Comparison of ENCODE assay signal across 8 cellular contexts in the genomic region with DNA sequence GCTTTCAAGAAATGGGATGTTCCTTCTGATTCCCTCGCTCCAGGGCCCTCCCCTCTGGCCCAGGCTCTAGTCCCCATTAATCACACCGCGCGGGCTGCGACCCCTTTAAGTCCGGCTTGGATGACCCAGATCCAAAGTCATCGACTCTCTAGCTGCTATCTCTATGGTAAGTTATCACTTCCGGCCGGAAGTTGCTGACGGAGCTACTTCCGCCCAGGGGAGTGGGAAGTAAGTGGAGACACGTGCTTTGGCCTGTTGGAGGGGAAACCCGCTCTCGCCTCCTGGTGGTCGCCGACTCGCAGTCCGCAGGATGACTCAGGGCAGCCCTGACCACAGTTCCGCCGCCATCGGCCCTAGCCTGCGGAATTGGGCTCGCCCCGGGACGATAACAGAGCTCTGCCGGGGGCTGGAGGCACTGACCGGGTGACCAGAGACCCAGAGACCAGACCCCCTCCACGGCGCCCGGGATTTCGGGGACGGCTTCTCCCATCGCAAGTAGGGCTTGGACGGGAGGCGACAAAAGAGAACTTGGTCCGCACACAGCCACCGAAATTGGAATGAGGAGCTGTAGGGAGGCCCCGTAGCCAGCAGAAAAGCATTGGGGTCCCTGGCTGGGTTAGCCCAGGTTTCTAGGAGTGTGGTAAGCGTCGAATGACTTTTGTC. TPM values are rescaled to one million over a fixed set of nuclear protein-coding genes. Genes with fewer than 3 reads are reported as not detected.
DNase-seq lines count a peak whose midpoint lies in the region; ATAC-seq, FAIRE-seq and TF ChIP-seq lines count a peak whose summit lies in the region.

No MANE protein-coding gene starts in this region.

- H3K4me1 ChIP-seq in right atrium auricular region = peaks cover 0 to 38% of the 10 kb centered on the region in 2 donors
- H3K4me1 ChIP-seq in psoas muscle = peaks cover 47% of the 10 kb centered on the region

- peak; percentile 92 for ATAC-seq in HG02884 (IDR thresholded peaks at IDR 0.05; ENCODE audit: unreplicated experiment)
- ATAC-seq in psoas muscle = peak; percentile 92 to 95 (median 94)

- no peaks in the 10 kb centered on the region for H3K27me3 ChIP-seq in right atrium auricular region
- no peaks in the 10 kb centered on the region for H3K27me3 ChIP-seq in psoas muscle (ENCODE audit: insufficient read depth in 3 of 3, low read length in 2 of 3)

- H3K27ac ChIP-seq in right atrium auricular region (peak overlapping the region; percentile 84 to 92), psoas muscle (peak overlapping the region; percentile 93)

- TF ChIP-seq CTCF in right atrium auricular region (IDR thresholded peaks at IDR 0.05) = peak; percentile 69 to 86
- peak; percentile 75 for TF ChIP-seq CTCF in psoas muscle (IDR thresholded peaks at IDR 0.05)

- H3K36me3 ChIP-seq in right atrium auricular region (peaks cover 26% of the 10 kb centered on the region), psoas muscle (ENCODE audit: insufficient read depth in 1 of 2, low read depth in 1 of 2) (peaks cover 11 to 42% of the 10 kb centered on the region in 2 donors)

- no peaks in the 10 kb centered on the region for H3K9me3 ChIP-seq in right atrium auricular region
- no peaks in the 10 kb centered on the region for H3K9me3 ChIP-seq in psoas muscle

- WGBS in psoas muscle, 3 donors = 0 to 1% (median 0%) methylated on average over 39 to 40 of the region's 40 CpGs

- FAIRE-seq in urothelium cell line (lab: Jason Lieb, UNC) = peak; percentile 92

- peak; percentile 90 for TF ChIP-seq POLR2A in GM15510 (IDR thresholded peaks at IDR 0.05; ENCODE audit: borderline replicate concordance, extremely low read depth, insufficient read length)

- peak overlapping the region; percentile 69 to 80 for H3K4me3 ChIP-seq in right atrium auricular region
- H3K4me3 ChIP-seq in psoas muscle = peak overlapping the region; percentile 93

- intact Hi-C loops in psoas muscle (cut with DNase I) = loop anchor here (2.0 to 10.0 kb wide), 3 partner anchors 59 to 406 kb away; no protein-coding TSS in a partner anchor

- peak; percentile 88 for DNase-seq in NCI-H146 treated with DMSO at 0.1 percent for 48 hours (lab: John Stamatoyannopoulos, UW; ENCODE audit: unreplicated experiment)
- DNase-seq in T-helper 1 cell = peak; percentile 66 to 94 (median 78)
- DNase-seq in amygdala (lab: John Stamatoyannopoulos, UW) = peak; percentile 46 to 97 (median 86)
- DNase-seq in right atrium auricular region (ENCODE audit: low spot score) = peak; percentile 97
- peak; percentile 94 to 97 for DNase-seq in psoas muscle
- DNase-seq in urothelium cell line (ENCODE audit: low spot score) = peak; percentile 99

RNA-seq across cellular contexts. Expression of gene SEC14L1, which starts 52.2 kb away (rescaled TPM):
- 10 to 100 TPM; 48.2 to 54.0 TPM for total RNA-seq in right atrium auricular region
- 10 to 100 TPM; 68.7 to 98.9 (median 73.0) TPM for total RNA-seq in psoas muscle
- 10 to 100 TPM; 38.6 to 84.2 (median 43.2) TPM for polyA plus RNA-seq in psoas muscle

Comparison
In these comparisons a context has a peak if more than half of its experiments do, and no peak if none do; other contexts are left out.
1. Peak in every context shown above with its lines: DNase-seq, ATAC-seq, H3K4me3 ChIP-seq and H3K27ac ChIP-seq.